Comparison of ENCODE assay signal across 8 cellular contexts in the genomic region with DNA sequence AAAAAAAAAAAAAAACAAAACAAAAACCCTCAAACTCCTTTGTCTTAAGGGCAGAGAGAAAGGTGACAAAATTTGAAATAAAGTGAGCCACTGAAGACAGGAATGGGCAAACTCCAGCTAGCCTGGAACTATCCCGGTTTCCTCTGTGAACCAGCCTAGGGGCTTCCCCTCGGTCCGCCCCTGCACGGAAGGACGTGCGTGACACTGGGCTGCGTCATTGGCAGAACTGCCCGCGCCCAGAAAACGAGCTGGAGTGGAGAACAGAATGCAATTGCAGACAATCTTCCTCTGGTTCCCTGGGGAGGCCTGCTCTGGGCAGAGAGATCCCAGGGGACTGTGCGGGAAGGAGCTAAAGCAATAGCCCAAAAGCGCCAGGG. TPM values are rescaled to one million over a fixed set of nuclear protein-coding genes. Genes with fewer than 3 reads are reported as not detected.
A peak's percentile ranks its signal among the peaks of the same experiment; 100 is the strongest.
DNase-seq lines count a peak whose midpoint lies in the region; ATAC-seq, FAIRE-seq and TF ChIP-seq lines count a peak whose summit lies in the region.

No MANE protein-coding gene starts in this region.

- DNase-seq in EH (ENCODE audit: low read depth) (peak; percentile 85), Kasumi-1 (lab: John Stamatoyannopoulos, UW) (peak; percentile 22 to 31), foreskin melanocyte (peak; percentile 90), urothelium cell line (ENCODE audit: low spot score) (peak; percentile 44), H54 (ENCODE audit: insufficient read length, low spot score) (no peak)
- DNase-seq in activated T-helper 1 cell treated with anti-CD3 and anti-CD28 coated beads, Interleukin-12 subunit alpha, Interleukin-12 subunit beta, Interleukin-2, Interleukin-4 antibody, amounts not matched to agents 30 ng/mL and 10 ng/mL and 1 ng/mL, durations not matched to agents 14 hours and 24 hours and 36 hours (ENCODE audit: low spot score): peak; percentile 32

- H3K4me1 ChIP-seq in neutrophil (ENCODE audit: control insufficient read depth in 1 of 2, insufficient read depth in 1 of 2, low read depth in 1 of 2, low read length in 1 of 2): peaks cover 12 to 13% of the 10 kb centered on the region in 2 experiments

- peaks cover 2% of the 10 kb centered on the region for H3K36me3 Mint-ChIP-seq in activated T-helper 1 cell treated with anti-CD3 and anti-CD28 coated beads, Interleukin-12 subunit alpha, Interleukin-12 subunit beta, Interleukin-2, Interleukin-4 antibody, amounts not matched to agents 30 ng/mL and 10 ng/mL and 1 ng/mL, durations not matched to agents 14 hours and 24 hours and 36 hours (ENCODE audit: low read depth)

- H3K27me3 ChIP-seq in neutrophil: peaks cover 15% of the 10 kb centered on the region

- H3K4me1 Mint-ChIP-seq in activated T-helper 1 cell treated with anti-CD3 and anti-CD28 coated beads, Interleukin-12 subunit alpha, Interleukin-12 subunit beta, Interleukin-2, Interleukin-4 antibody, amounts not matched to agents 30 ng/mL and 10 ng/mL and 1 ng/mL, durations not matched to agents 14 hours and 24 hours and 36 hours (ENCODE audit: low read depth): peaks cover 49% of the 10 kb centered on the region

- no peak for TF ChIP-seq POLR2A in H54 (IDR thresholded peaks at IDR 0.05; ENCODE audit: low read depth, low read length)

- no peaks in the 10 kb centered on the region for H3K27me3 Mint-ChIP-seq in activated T-helper 1 cell treated with anti-CD3 and anti-CD28 coated beads, Interleukin-12 subunit alpha, Interleukin-12 subunit beta, Interleukin-2, Interleukin-4 antibody, amounts not matched to agents 30 ng/mL and 10 ng/mL and 1 ng/mL, durations not matched to agents 14 hours and 24 hours and 36 hours (ENCODE audit: insufficient read depth)

- no peaks in the 10 kb centered on the region for H3K9me3 Mint-ChIP-seq in activated T-helper 1 cell treated with anti-CD3 and anti-CD28 coated beads, Interleukin-12 subunit alpha, Interleukin-12 subunit beta, Interleukin-2, Interleukin-4 antibody, amounts not matched to agents 30 ng/mL and 10 ng/mL and 1 ng/mL, durations not matched to agents 14 hours and 24 hours and 36 hours

- ATAC-seq in GM21447 (IDR thresholded peaks at IDR 0.05; ENCODE audit: unreplicated experiment): peak; percentile 39

- no peak for TF ChIP-seq CTCF in neutrophil (IDR thresholded peaks at IDR 0.05)

- H3K4me3 ChIP-seq in neutrophil (ENCODE audit: low read depth in 1 of 2, low read length in 1 of 2): peak overlapping the region; percentile 39 to 44

- no peak overlapping the region for H3K27ac ChIP-seq in neutrophil

- H3K27ac Mint-ChIP-seq in activated T-helper 1 cell treated with anti-CD3 and anti-CD28 coated beads, Interleukin-12 subunit alpha, Interleukin-12 subunit beta, Interleukin-2, Interleukin-4 antibody, amounts not matched to agents 30 ng/mL and 10 ng/mL and 1 ng/mL, durations not matched to agents 14 hours and 24 hours and 36 hours: peak overlapping the region; percentile 73

- intact Hi-C loops in activated T-helper 1 cell treated with anti-CD3 and anti-CD28 coated beads, Interleukin-12 subunit alpha, Interleukin-12 subunit beta, Interleukin-2, Interleukin-4 antibody, amounts not matched to agents 30 ng/mL and 10 ng/mL and 1 ng/mL, durations not matched to agents 14 hours and 24 hours and 36 hours (cut with micrococcal nuclease): loop anchor here (5.0 kb wide), 1 partner anchor 72 kb away; no protein-coding TSS in a partner anchor

- H3K36me3 ChIP-seq in neutrophil: no peaks in the 10 kb centered on the region

- FAIRE-seq in urothelium cell line (lab: Jason Lieb, UNC) (no peak), H54 (lab: Jason Lieb, UNC) (no peak)

- H3K9me3 ChIP-seq in neutrophil: no peaks in the 10 kb centered on the region

- peak overlapping the region; percentile 83 for H3K4me3 Mint-ChIP-seq in activated T-helper 1 cell treated with anti-CD3 and anti-CD28 coated beads, Interleukin-12 subunit alpha, Interleukin-12 subunit beta, Interleukin-2, Interleukin-4 antibody, amounts not matched to agents 30 ng/mL and 10 ng/mL and 1 ng/mL, durations not matched to agents 14 hours and 24 hours and 36 hours

RNA-seq across cellular contexts. Expression of a gene that starts 0.6 kb away (rescaled TPM):
- 2.0 and 2.8 TPM in 2 replicates for total RNA-seq in activated T-helper 1 cell treated with anti-CD3 and anti-CD28 coated beads, Interleukin-12 subunit alpha, Interleukin-12 subunit beta, Interleukin-2, Interleukin-4 antibody, amounts not matched to agents 30 ng/mL and 10 ng/mL and 1 ng/mL, durations not matched to agents 14 hours and 24 hours and 36 hours
